Comparison of ENCODE assay signal across 8 cellular contexts in genomic region chr2:72993147-72993546, GRCh38.
DNase-seq lines count a peak whose midpoint lies in the region; ATAC-seq and TF ChIP-seq lines count a peak whose summit lies in the region.

No MANE protein-coding gene starts in this region.

- no peak overlapping the region for H3K4me3 ChIP-seq in OCI-LY1 (ENCODE audit: low read depth, low read length, poor library complexity, severe bottlenecking)
- H3K4me3 ChIP-seq in retinal pigment epithelial cell (ENCODE audit: low read length), result no peak overlapping the region

- H3K9me2 ChIP-seq in OCI-LY1 (ENCODE audit: low read depth, low read length), result no peaks in the 10 kb centered on the region

- H3K27me3 Mint-ChIP-seq in glutamatergic neuron (ENCODE audit: unreplicated experiment), result peaks cover 8% of the 10 kb centered on the region

- in situ Hi-C loops in GM13977 (cut with MboI; ENCODE audit: low pct_unique_long_range_greater_than_20kb, low sequenced_read_pairs, unreplicated experiment), result loop anchor here (25.0 kb wide), 1 partner anchor 169 kb away; no protein-coding TSS in a partner anchor

- no peaks in the 10 kb centered on the region for H3K4me1 ChIP-seq in OCI-LY1 (ENCODE audit: insufficient read depth, low read length, severe bottlenecking)

- DNase-seq in GM13977 (ENCODE audit: low spot score) (peak; percentile 83), glutamatergic neuron (no peak), retinal pigment epithelial cell (ENCODE audit: low read depth) (no peak), omental fat pad (ENCODE audit: low spot score) (no peak)
- peak; percentile 32 for DNase-seq in activated gamma-delta T cell treated with anti-CD3 and anti-CD28 coated beads, Interleukin-2, amount 50 U/mL, for 16 hours (ENCODE audit: low read depth)

- peaks cover 4% of the 10 kb centered on the region; the same call in 1 of the 2 replicates for H3K27me3 ChIP-seq in OCI-LY1 (ENCODE audit: insufficient read depth, low read length)

- ATAC-seq in HG02884 (IDR thresholded peaks at IDR 0.05; ENCODE audit: unreplicated experiment) (no peak), omental fat pad (ENCODE audit: low FRiP score) (no peak)

- no peaks in the 10 kb centered on the region for H3K9me3 ChIP-seq in OCI-LY1 (ENCODE audit: low read length)

- H3K4me3 Mint-ChIP-seq in glutamatergic neuron (ENCODE audit: unreplicated experiment), result no peak overlapping the region

- H2AFZ ChIP-seq in OCI-LY1 (ENCODE audit: low read length), result no peak overlapping the region

- H3K27ac ChIP-seq in C4-2B (no peak overlapping the region), OCI-LY1 (ENCODE audit: low read depth, low read length, poor library complexity, severe bottlenecking) (no peak overlapping the region)

- H3K36me3 Mint-ChIP-seq in glutamatergic neuron (ENCODE audit: unreplicated experiment), result no peaks in the 10 kb centered on the region

- H3F3A ChIP-seq in OCI-LY1 (ENCODE audit: insufficient read depth, low read length), result no peaks in the 10 kb centered on the region

- H3K4me1 Mint-ChIP-seq in glutamatergic neuron (ENCODE audit: low read depth, unreplicated experiment), result no peaks in the 10 kb centered on the region

- H3K4me2 ChIP-seq in OCI-LY1 (ENCODE audit: low read length), result no peak overlapping the region

- H3K9ac ChIP-seq in OCI-LY1 (ENCODE audit: low read length), result no peak overlapping the region

- H3K27ac Mint-ChIP-seq in glutamatergic neuron (ENCODE audit: unreplicated experiment), result no peak overlapping the region

- H3K79me2 ChIP-seq in OCI-LY1 (ENCODE audit: insufficient read depth, low read length), result no peaks in the 10 kb centered on the region

- no peaks in the 10 kb centered on the region for H3K9me3 Mint-ChIP-seq in glutamatergic neuron (ENCODE audit: unreplicated experiment)

- H3K36me3 ChIP-seq in OCI-LY1 (ENCODE audit: insufficient read depth, low read length), result no peaks in the 10 kb centered on the region

- TF ChIP-seq CTCF in C4-2B (conservative IDR thresholded peaks at IDR 0.05) (peak; percentile 69), GM13977 (IDR thresholded peaks at IDR 0.05; ENCODE audit: extremely low read depth, insufficient read depth, missing control alignments) (peak; percentile 70), OCI-LY1 (IDR thresholded peaks at IDR 0.05; ENCODE audit: low read length) (peak; percentile 62), glutamatergic neuron (IDR thresholded peaks at IDR 0.05; ENCODE audit: partially characterized antibody, unreplicated experiment) (peak; percentile 98), retinal pigment epithelial cell (conservative IDR thresholded peaks at IDR 0.05; ENCODE audit: low read depth, low read length) (peak; percentile 75), omental fat pad (IDR thresholded peaks at IDR 0.05) (peak in 1 of 3 donors; percentile 64)

- no peaks in the 10 kb centered on the region for H4K20me1 ChIP-seq in OCI-LY1 (ENCODE audit: insufficient read depth, low read length)

Comparison
In these comparisons a context has a peak if more than half of its experiments do, and no peak if none do; other contexts are left out.
1. DNase-seq: peak in GM13977 (single experiment) and activated gamma-delta T cell treated with anti-CD3 and anti-CD28 coated beads, Interleukin-2, amount 50 U/mL, for 16 hours (single experiment); none in glutamatergic neuron (single experiment), retinal pigment epithelial cell (single experiment) and omental fat pad (single experiment).